Comparison of ENCODE assay signal across 26 cellular contexts in genomic region chr4:76234679-76235044, GRCh38. TPM values are rescaled to one million over a fixed set of nuclear protein-coding genes. Genes with fewer than 3 reads are reported as not detected.
DNase-seq lines count a peak whose midpoint lies in the region; ATAC-seq and TF ChIP-seq lines count a peak whose summit lies in the region.
"Had no signal": no experiment of that assay in that cellular context is flagged by ENCODE, and none has a peak within 500 bp of the region (broad histone marks: within the 10 kb centered on the region; RNA-seq: fewer than 3 reads in every experiment).

No MANE protein-coding gene starts in this region.

- WGBS in esophagus squamous epithelium, 2 donors: 88 to 97% methylated on average over 5 of the region's 5 CpGs
- WGBS in neuronal stem cell (ENCODE audit: extremely low coverage in 2 of 2, insufficient read length in 2 of 2, insufficient replicate concordance in 1 of 2), 2 donors: no CpG with 5 or more reads among the region's 5 CpGs

- H3K9me3 ChIP-seq in Karpas-422 (ENCODE audit: low read length) (no peaks in the 10 kb centered on the region), esophagus squamous epithelium (peaks cover 0 to 4% (median 0%) of the 10 kb centered on the region in 3 donors), neuronal stem cell (replicated peaks in 1 of 2; ENCODE audit: control insufficient read depth in 2 of 2, insufficient read depth in 1 of 2, low read depth in 1 of 2, low read length in 2 of 2) (peaks cover 2 to 5% of the 10 kb centered on the region in 2 donors)
- H3K9me3 ChIP-seq: adrenal gland, MG63, upper lobe of right lung had no signal

- no peak overlapping the region for H2BK120ac ChIP-seq in neuronal stem cell (ENCODE audit: low read depth, low read length)

- intact Hi-C loops in esophagus squamous epithelium (cut with DNase I): no loop called here
- intact Hi-C loops in activated T-helper 1 cell treated with anti-CD3 and anti-CD28 coated beads, Interleukin-12 subunit alpha, Interleukin-12 subunit beta, Interleukin-2, Interleukin-4 antibody, amounts not matched to agents 30 ng/mL and 10 ng/mL and 1 ng/mL, durations not matched to agents 14 hours and 24 hours and 36 hours (cut with micrococcal nuclease): no loop called here

- 0 out of 2 replicates have a peak overlapping the region, but pooled peaks have one; percentile 19 for H3K4me3 ChIP-seq in Karpas-422 (ENCODE audit: low read length)
- H3K4me3 ChIP-seq in esophagus squamous epithelium: peak overlapping the region in 1 of 4 donors; percentile 45
- peak overlapping the region in 1 of 2 donors; percentile 52 for H3K4me3 ChIP-seq in neuronal stem cell (ENCODE audit: low read length in 2 of 2)
- H3K4me3 ChIP-seq: adrenal gland, MG63, Peyer's patch had no signal

- H3K4me2 ChIP-seq in Karpas-422 (ENCODE audit: low read depth, low read length, poor library complexity, severe bottlenecking): peak overlapping the region; percentile 29
- H3K4me2 ChIP-seq in neuronal stem cell (ENCODE audit: insufficient read depth, low read length, poor library complexity, severe bottlenecking): no peak overlapping the region

- no peaks in the 10 kb centered on the region for H4K20me1 ChIP-seq in Karpas-422 (ENCODE audit: insufficient read depth, low read depth, low read length)

- no peak overlapping the region for H4K8ac ChIP-seq in neuronal stem cell (ENCODE audit: low read depth, low read length)

- no peaks in the 10 kb centered on the region for H3K9me2 ChIP-seq in Karpas-422 (replicated peaks; ENCODE audit: insufficient read depth, low read length)

- H3K23ac ChIP-seq in neuronal stem cell (ENCODE audit: low read depth, low read length, poor library complexity): no peak overlapping the region

- no peak overlapping the region for H3K14ac ChIP-seq in neuronal stem cell (ENCODE audit: low read length)

- peaks cover 5% of the 10 kb centered on the region for H3K9me3 Mint-ChIP-seq in activated T-helper 1 cell treated with anti-CD3 and anti-CD28 coated beads, Interleukin-12 subunit alpha, Interleukin-12 subunit beta, Interleukin-2, Interleukin-4 antibody, amounts not matched to agents 30 ng/mL and 10 ng/mL and 1 ng/mL, durations not matched to agents 14 hours and 24 hours and 36 hours
- H3K9me3 Mint-ChIP-seq in activated T-cell treated with anti-CD3 and anti-CD28 coated beads, Interleukin-2, amount 50 U/mL, for 72 hours: peaks cover 3 to 6% of the 10 kb centered on the region in 2 donors

- DNase-seq in Karpas-422: no peak
- no peak for DNase-seq in esophagus squamous epithelium (lab: John Stamatoyannopoulos, UW)
- no peak for DNase-seq in neuronal stem cell (ENCODE audit: low spot score)
- DNase-seq in substantia nigra (lab: John Stamatoyannopoulos, UW): no peak
- DNase-seq in activated T-helper 1 cell treated with anti-CD3 and anti-CD28 coated beads, Interleukin-12 subunit alpha, Interleukin-12 subunit beta, Interleukin-2, Interleukin-4 antibody, amounts not matched to agents 30 ng/mL and 10 ng/mL and 1 ng/mL, durations not matched to agents 14 hours and 24 hours and 36 hours (ENCODE audit: low spot score): no peak
- DNase-seq in HuH-7 (ENCODE audit: low spot score): no peak
- DNase-seq in activated T-cell treated with anti-CD3 and anti-CD28 coated beads, Interleukin-2, amount 50 U/mL, for 72 hours: no peak
- DNase-seq: ACHN; activated CD4-positive, alpha-beta T cell treated with anti-CD3 and anti-CD28 coated beads, Interleukin-2, amount 50 U/mL, for 48 hours; adrenal gland; foreskin fibroblast; HFFc6; hippocampal formation; IMR-90; MG63; NCI-H1436; NCI-H2171; Peyer's patch; stimulated activated CD4-positive, alpha-beta T cell treated with anti-CD3 and anti-CD28 coated beads, Interleukin-4, amount 100 ng/mL, for 4 hours; stimulated activated naive CD8-positive, alpha-beta T cell treated with anti-CD3 and anti-CD28 coated beads, Interleukin-15, Interleukin-2, amounts not matched to agents 100 U/mL and 50 U/mL, for 24 hours; WERI-Rb-1 had no signal

- no peaks in the 10 kb centered on the region for H3K36me3 ChIP-seq in Karpas-422 (ENCODE audit: insufficient read depth, low read length)
- H3K36me3 ChIP-seq in esophagus squamous epithelium: no peaks in the 10 kb centered on the region
- no peaks in the 10 kb centered on the region for H3K36me3 ChIP-seq in neuronal stem cell (replicated peaks in 1 of 2; ENCODE audit: control insufficient read depth in 2 of 2, insufficient read depth in 2 of 2, low read length in 2 of 2)
- H3K36me3 ChIP-seq: adrenal gland, MG63, Peyer's patch, upper lobe of right lung, WERI-Rb-1 had no signal

- no peak overlapping the region for H4K91ac ChIP-seq in neuronal stem cell (ENCODE audit: low read depth, low read length, poor library complexity)

- H2AK5ac ChIP-seq in neuronal stem cell (ENCODE audit: low read depth, low read length): no peak overlapping the region

- no peak overlapping the region for H3K4me3 Mint-ChIP-seq in activated T-helper 1 cell treated with anti-CD3 and anti-CD28 coated beads, Interleukin-12 subunit alpha, Interleukin-12 subunit beta, Interleukin-2, Interleukin-4 antibody, amounts not matched to agents 30 ng/mL and 10 ng/mL and 1 ng/mL, durations not matched to agents 14 hours and 24 hours and 36 hours
- H3K4me3 Mint-ChIP-seq in activated T-cell treated with anti-CD3 and anti-CD28 coated beads, Interleukin-2, amount 50 U/mL, for 72 hours: no peak overlapping the region
- H3K4me3 Mint-ChIP-seq: dendritic cell treated with granulocyte-macrophage colony-stimulating factor and Interleukin-4, amounts not matched to agents 40 ng/mL and 50 ng/mL, for 4 days; HFFc6 had no signal

- no peak overlapping the region for H3K4ac ChIP-seq in neuronal stem cell (ENCODE audit: low read length)

- TF ChIP-seq CTCF in C4-2B (conservative IDR thresholded peaks at IDR 0.05) (no peak), esophagus squamous epithelium (IDR thresholded peaks at IDR 0.05) (no peak)

- H2AFZ ChIP-seq in Karpas-422 (ENCODE audit: low read length) (no peak overlapping the region), neuronal stem cell (ENCODE audit: low read length) (peak overlapping the region; percentile 90)

- peak overlapping the region; percentile 27; the same call in 1 of the 2 replicates for H3K27ac ChIP-seq in C4-2B
- H3K27ac ChIP-seq in Karpas-422 (ENCODE audit: low read length): no peak overlapping the region
- peak overlapping the region in 3 of 4 donors; percentile 62 to 74 (median 71) for H3K27ac ChIP-seq in esophagus squamous epithelium
- H3K27ac ChIP-seq in neuronal stem cell (replicated peaks; ENCODE audit: low read length): no peak overlapping the region
- no peak overlapping the region for H3K27ac ChIP-seq in substantia nigra (ENCODE audit: low read depth, low read length, poor library complexity, severe bottlenecking)
- H3K27ac ChIP-seq: adrenal gland, WERI-Rb-1 had no signal

- H3K27me3 Mint-ChIP-seq in activated T-helper 1 cell treated with anti-CD3 and anti-CD28 coated beads, Interleukin-12 subunit alpha, Interleukin-12 subunit beta, Interleukin-2, Interleukin-4 antibody, amounts not matched to agents 30 ng/mL and 10 ng/mL and 1 ng/mL, durations not matched to agents 14 hours and 24 hours and 36 hours (ENCODE audit: insufficient read depth): peaks cover 14% of the 10 kb centered on the region
- H3K27me3 Mint-ChIP-seq in activated T-cell treated with anti-CD3 and anti-CD28 coated beads, Interleukin-2, amount 50 U/mL, for 72 hours (ENCODE audit: low read depth): no peaks in the 10 kb centered on the region

- H3K36me3 Mint-ChIP-seq in activated T-helper 1 cell treated with anti-CD3 and anti-CD28 coated beads, Interleukin-12 subunit alpha, Interleukin-12 subunit beta, Interleukin-2, Interleukin-4 antibody, amounts not matched to agents 30 ng/mL and 10 ng/mL and 1 ng/mL, durations not matched to agents 14 hours and 24 hours and 36 hours (ENCODE audit: low read depth): no peaks in the 10 kb centered on the region
- H3K36me3 Mint-ChIP-seq in activated T-cell treated with anti-CD3 and anti-CD28 coated beads, Interleukin-2, amount 50 U/mL, for 72 hours (ENCODE audit: insufficient read depth in 2 of 2): peaks cover 0 to under 1% of the 10 kb centered on the region in 2 donors

- H3K18ac ChIP-seq in neuronal stem cell (ENCODE audit: low read length): no peak overlapping the region

- H3K9ac ChIP-seq in Karpas-422 (ENCODE audit: low read length) (no peak overlapping the region), neuronal stem cell (ENCODE audit: low read depth, low read length, poor library complexity) (no peak overlapping the region)

- H3K4me1 Mint-ChIP-seq in activated T-helper 1 cell treated with anti-CD3 and anti-CD28 coated beads, Interleukin-12 subunit alpha, Interleukin-12 subunit beta, Interleukin-2, Interleukin-4 antibody, amounts not matched to agents 30 ng/mL and 10 ng/mL and 1 ng/mL, durations not matched to agents 14 hours and 24 hours and 36 hours (ENCODE audit: low read depth): no peaks in the 10 kb centered on the region
- H3K4me1 Mint-ChIP-seq in activated T-cell treated with anti-CD3 and anti-CD28 coated beads, Interleukin-2, amount 50 U/mL, for 72 hours (ENCODE audit: low read depth): no peaks in the 10 kb centered on the region

- no peak for TF ChIP-seq POLR2A in esophagus squamous epithelium (IDR thresholded peaks at IDR 0.05)

- no peaks in the 10 kb centered on the region for H3K79me2 ChIP-seq in Karpas-422 (ENCODE audit: low read length)

- no peak overlapping the region for H3K27ac Mint-ChIP-seq in activated T-helper 1 cell treated with anti-CD3 and anti-CD28 coated beads, Interleukin-12 subunit alpha, Interleukin-12 subunit beta, Interleukin-2, Interleukin-4 antibody, amounts not matched to agents 30 ng/mL and 10 ng/mL and 1 ng/mL, durations not matched to agents 14 hours and 24 hours and 36 hours
- no peak overlapping the region for H3K27ac Mint-ChIP-seq in activated T-cell treated with anti-CD3 and anti-CD28 coated beads, Interleukin-2, amount 50 U/mL, for 72 hours
- H3K27ac Mint-ChIP-seq: dendritic cell treated with granulocyte-macrophage colony-stimulating factor and Interleukin-4, amounts not matched to agents 40 ng/mL and 50 ng/mL, for 4 days; HFFc6 had no signal

- H3K4me1 ChIP-seq in Karpas-422 (ENCODE audit: low read length): no peaks in the 10 kb centered on the region
- H3K4me1 ChIP-seq in esophagus squamous epithelium: peaks cover 7 to 48% (median 13%) of the 10 kb centered on the region in 3 donors
- H3K4me1 ChIP-seq in neuronal stem cell (ENCODE audit: control insufficient read depth in 2 of 2, insufficient read depth in 1 of 2, low read depth in 1 of 2, low read length in 2 of 2): peaks cover 2 to 4% of the 10 kb centered on the region in 2 donors
- H3K4me1 ChIP-seq: adrenal gland, Peyer's patch had no signal

- H2BK15ac ChIP-seq in neuronal stem cell (ENCODE audit: low read length): no peak overlapping the region

- no peak overlapping the region for H2BK12ac ChIP-seq in neuronal stem cell (ENCODE audit: low read length)

- no peaks in the 10 kb centered on the region for H3K79me1 ChIP-seq in neuronal stem cell (ENCODE audit: low read depth, low read length)

- no peak overlapping the region for H2BK5ac ChIP-seq in neuronal stem cell (ENCODE audit: low read length)

- H3K27me3 ChIP-seq in Karpas-422 (ENCODE audit: low read length) (no peaks in the 10 kb centered on the region), esophagus squamous epithelium (no peaks in the 10 kb centered on the region), neuronal stem cell (ENCODE audit: control insufficient read depth in 3 of 3, insufficient read depth in 3 of 3, low read depth in 1 of 3, low read length in 3 of 3) (no peaks in the 10 kb centered on the region)
- H3K27me3 ChIP-seq: adrenal gland, MG63, Peyer's patch, upper lobe of right lung had no signal

- ATAC-seq in activated T-cell treated with anti-CD3 and anti-CD28 coated beads, Interleukin-2, amount 50 U/mL, for 72 hours (replicated peaks in 1 of 2): no peak
- ATAC-seq: stimulated activated naive CD8-positive, alpha-beta T cell treated with anti-CD3 and anti-CD28 coated beads, Interleukin-15, Interleukin-2, amounts not matched to agents 100 U/mL and 50 U/mL, for 24 hours had no signal

RNA-seq across cellular contexts. Expression of gene FAM47E, which starts 16.9 kb away (rescaled TPM):
- total RNA-seq in Karpas-422 (2014; rRNA removed; shearing (Covaris generic); ENCODE audit: low replicate concordance): not detected in 2 replicates
- under 1 TPM in 2 of 4 donors, not detected in 2; 0.44 to 0.76 TPM for total RNA-seq in esophagus squamous epithelium
- polyA plus RNA-seq in neuronal stem cell (2013, experiment 1 of 2): 7.5 TPM
- polyA plus RNA-seq in neuronal stem cell (2013, experiment 2 of 2): 5.0 TPM
- not detected in 2 replicates for total RNA-seq in activated T-helper 1 cell treated with anti-CD3 and anti-CD28 coated beads, Interleukin-12 subunit alpha, Interleukin-12 subunit beta, Interleukin-2, Interleukin-4 antibody, amounts not matched to agents 30 ng/mL and 10 ng/mL and 1 ng/mL, durations not matched to agents 14 hours and 24 hours and 36 hours
- total RNA-seq in activated T-cell treated with anti-CD3 and anti-CD28 coated beads, Interleukin-2, amount 50 U/mL, for 72 hours: not detected
- total RNA-seq: IMR-90; lung microvascular endothelial cell; T-helper 2 cell treated with Interferon-gamma antibody and Interleukin-4, amounts not matched to agents 100 ng/mL and 5 ng/mL, for 36 hours had no signal

RNA-seq across cellular contexts. Expression of gene SCARB2, which starts 21.0 kb away (rescaled TPM):
- total RNA-seq in Karpas-422 (2014; rRNA removed; shearing (Covaris generic); ENCODE audit: low replicate concordance): 4.4 and 6.8 TPM in 2 replicates
- total RNA-seq in esophagus squamous epithelium: 10 to 100 TPM; 50.3 to 91.2 (median 72.8) TPM
- 54.0 TPM for polyA plus RNA-seq in neuronal stem cell (2013, experiment 1 of 2)
- polyA plus RNA-seq in neuronal stem cell (2013, experiment 2 of 2): 54.0 TPM
- 1.3 and 1.4 TPM in 2 replicates for total RNA-seq in activated T-helper 1 cell treated with anti-CD3 and anti-CD28 coated beads, Interleukin-12 subunit alpha, Interleukin-12 subunit beta, Interleukin-2, Interleukin-4 antibody, amounts not matched to agents 30 ng/mL and 10 ng/mL and 1 ng/mL, durations not matched to agents 14 hours and 24 hours and 36 hours
- total RNA-seq in activated T-cell treated with anti-CD3 and anti-CD28 coated beads, Interleukin-2, amount 50 U/mL, for 72 hours: 1 to 10 TPM; 5.1 to 8.1 TPM

Comparison
In these comparisons a context has a peak if more than half of its experiments do, and no peak if none do; other contexts are left out.
1. H3K27ac ChIP-seq: peak in C4-2B (single experiment) and esophagus squamous epithelium (3 of 4); none in Karpas-422 (single experiment), neuronal stem cell (single experiment) and substantia nigra (single experiment).